Comparison of ENCODE assay signal across 28 cellular contexts in genomic region chr12:53782093-53782703, GRCh38. TPM values are rescaled to one million over a fixed set of nuclear protein-coding genes. Genes with fewer than 3 reads are reported as not detected.
"Had no signal": no experiment of that assay in that cellular context is flagged by ENCODE, and none has a peak within 500 bp of the region (broad histone marks: within the 10 kb centered on the region; RNA-seq: fewer than 3 reads in every experiment).

No MANE protein-coding gene starts in this region.

- H3K27ac Mint-ChIP-seq: activated B cell treated with CpG ODN at 0.5 μM for 24 hours; activated CD4-positive, alpha-beta T cell treated with anti-CD3 and anti-CD28 coated beads for 36 hours; activated naive CD8-positive, alpha-beta T cell; activated T-cell treated with anti-CD3 and anti-CD28 coated beads, Interleukin-2, amount 50 U/mL, for 24 hours; activated T-helper 2 cell treated with anti-CD3 and anti-CD28 coated beads, Interferon-gamma antibody, Interleukin-2, Interleukin-4, amounts not matched to agents 10 μg/mL and 5 μg/mL and 100 μg/mL, durations not matched to agents 14 hours and 24 hours and 36 hours; immature natural killer cell; natural killer cell treated with Interleukin-12 subunit alpha and Interleukin-12 subunit beta and Interleukin-15 and Interleukin-18, amount 100 ng/mL, for 72 hours; progenitor cell of endocrine pancreas; stimulated activated naive B cell treated with anti-CD40 and anti-IgM and Interleukin-4, amounts not matched to agents 10 μg/mL and 1 μg/mL and 100 μg/mL, for 72 hours had no signal

- H3K36me3 ChIP-seq: adrenal gland, ascending aorta, brain microvascular endothelial cell, left ventricle myocardium inferior, upper lobe of left lung had no signal

- H3K4me1 Mint-ChIP-seq: activated B cell treated with CpG ODN at 0.5 μM for 24 hours; activated CD4-positive, alpha-beta T cell treated with anti-CD3 and anti-CD28 coated beads for 36 hours; immature natural killer cell; stimulated activated naive B cell treated with anti-CD40 and anti-IgM and Interleukin-4, amounts not matched to agents 10 μg/mL and 1 μg/mL and 100 μg/mL, for 72 hours had no signal

- ATAC-seq: activated CD4-positive, alpha-beta T cell treated with anti-CD3 and anti-CD28 coated beads for 36 hours; natural killer cell treated with Interleukin-12 subunit alpha and Interleukin-12 subunit beta and Interleukin-15 and Interleukin-18, amount 100 ng/mL, for 72 hours; stimulated activated naive B cell treated with anti-CD40 and anti-IgM and Interleukin-4, amounts not matched to agents 10 μg/mL and 1 μg/mL and 100 μg/mL, for 72 hours had no signal

- H3K4me3 Mint-ChIP-seq: activated B cell treated with CpG ODN at 0.5 μM for 24 hours; activated CD4-positive, alpha-beta T cell treated with anti-CD3 and anti-CD28 coated beads for 36 hours; activated naive CD8-positive, alpha-beta T cell; activated T-cell treated with anti-CD3 and anti-CD28 coated beads, Interleukin-2, amount 50 U/mL, for 24 hours; immature natural killer cell; natural killer cell treated with Interleukin-12 subunit alpha and Interleukin-12 subunit beta and Interleukin-15 and Interleukin-18, amount 100 ng/mL, for 72 hours; stimulated activated naive B cell treated with anti-CD40 and anti-IgM and Interleukin-4, amounts not matched to agents 10 μg/mL and 1 μg/mL and 100 μg/mL, for 72 hours had no signal

- H3K27ac ChIP-seq: adrenal gland, ascending aorta, brain microvascular endothelial cell, hepatocyte, left ventricle myocardium inferior, upper lobe of left lung had no signal

- H3K9me3 ChIP-seq: adrenal gland, ascending aorta, left ventricle myocardium inferior, upper lobe of left lung had no signal

- DNase-seq: activated B cell treated with CpG ODN at 0.5 μM for 24 hours; activated CD4-positive, alpha-beta T cell treated with anti-CD3 and anti-CD28 coated beads for 36 hours; activated CD4-positive, alpha-beta T cell treated with anti-CD3 and anti-CD28 coated beads, Interleukin-2, amount 50 U/mL, for 4 hours; activated CD8-positive, alpha-beta memory T cell treated with anti-CD3 and anti-CD28 coated beads for 24 hours; activated CD8-positive, alpha-beta memory T cell treated with anti-CD3 and anti-CD28 coated beads, Interleukin-2, amount 50 U/mL, for 4 hours; activated naive CD4-positive, alpha-beta T cell; activated T-cell treated with anti-CD3 and anti-CD28 coated beads, Interleukin-2, amount 50 U/mL, for 24 hours; adrenal gland; brain microvascular endothelial cell; central memory CD4-positive, alpha-beta T cell; dermis blood vessel endothelial cell; effector CD8-positive, alpha-beta T cell; foreskin melanocyte; immature natural killer cell; left ventricle myocardium inferior; midbrain; stimulated activated CD4-positive, alpha-beta T cell treated with anti-CD3 and anti-CD28 coated beads, Interleukin-2, amount 100 ng/mL, for 48 hours; stimulated activated CD8-positive, alpha-beta memory T cell treated with anti-CD3 and anti-CD28 coated beads, Interleukin-4, amount 100 ng/mL, for 48 hours; stimulated activated naive B cell treated with anti-CD40 and anti-IgM and Interleukin-4, amounts not matched to agents 10 μg/mL and 1 μg/mL and 100 μg/mL, for 72 hours; T-helper 9 cell; upper lobe of left lung had no signal

- H3K27me3 ChIP-seq: ascending aorta, upper lobe of left lung had no signal

- H3K36me3 Mint-ChIP-seq: activated naive CD8-positive, alpha-beta T cell; immature natural killer cell; natural killer cell treated with Interleukin-12 subunit alpha and Interleukin-12 subunit beta and Interleukin-15 and Interleukin-18, amount 100 ng/mL, for 72 hours; stimulated activated naive B cell treated with anti-CD40 and anti-IgM and Interleukin-4, amounts not matched to agents 10 μg/mL and 1 μg/mL and 100 μg/mL, for 72 hours had no signal

- H3K4me1 ChIP-seq: adrenal gland, ascending aorta, left ventricle myocardium inferior, upper lobe of left lung had no signal

- H3K9me3 Mint-ChIP-seq: activated B cell treated with CpG ODN at 0.5 μM for 24 hours; activated T-cell treated with anti-CD3 and anti-CD28 coated beads, Interleukin-2, amount 50 U/mL, for 24 hours; activated T-helper 2 cell treated with anti-CD3 and anti-CD28 coated beads, Interferon-gamma antibody, Interleukin-2, Interleukin-4, amounts not matched to agents 10 μg/mL and 5 μg/mL and 100 μg/mL, durations not matched to agents 14 hours and 24 hours and 36 hours; immature natural killer cell; natural killer cell treated with Interleukin-12 subunit alpha and Interleukin-12 subunit beta and Interleukin-15 and Interleukin-18, amount 100 ng/mL, for 72 hours; stimulated activated naive B cell treated with anti-CD40 and anti-IgM and Interleukin-4, amounts not matched to agents 10 μg/mL and 1 μg/mL and 100 μg/mL, for 72 hours had no signal

- H3K4me3 ChIP-seq: adrenal gland, ascending aorta, hepatocyte, left ventricle myocardium inferior, upper lobe of left lung had no signal

RNA-seq across cellular contexts. Expression of gene CISTR, which starts 30.4 kb away (rescaled TPM):
- total RNA-seq: activated B cell treated with CpG ODN at 0.5 μM for 24 hours; activated CD4-positive, alpha-beta T cell treated with anti-CD3 and anti-CD28 coated beads for 36 hours; activated T-helper 2 cell treated with anti-CD3 and anti-CD28 coated beads, Interferon-gamma antibody, Interleukin-2, Interleukin-4, amounts not matched to agents 10 μg/mL and 5 μg/mL and 100 μg/mL, durations not matched to agents 14 hours and 24 hours and 36 hours; adrenal gland; ascending aorta; dermis blood vessel endothelial cell; hepatocyte; natural killer cell treated with Interleukin-12 subunit alpha and Interleukin-12 subunit beta and Interleukin-15 and Interleukin-18, amount 100 ng/mL, for 72 hours; osteocyte; progenitor cell of endocrine pancreas; upper lobe of left lung had no signal
